ENCODE assay signal across 17 cellular contexts in genomic region chr14:93019367-93019843, GRCh38.
A peak's percentile ranks its signal among the peaks of the same experiment; 100 is the strongest.
DNase-seq lines count a peak whose midpoint lies in the region; ATAC-seq and TF ChIP-seq lines count a peak whose summit lies in the region.
"Had no signal": no experiment of that assay in that cellular context is flagged by ENCODE, and none has a peak within 500 bp of the region (broad histone marks: within the 10 kb centered on the region; RNA-seq: fewer than 3 reads in every experiment).

No MANE protein-coding gene starts in this region.

- H3K27ac ChIP-seq in heart left ventricle (peak overlapping the region in 1 of 12 donors; percentile 81), endodermal cell (ENCODE audit: low read depth, low read length) (peak overlapping the region; percentile 16), neuronal stem cell (replicated peaks; ENCODE audit: low read length) (no peak overlapping the region), uterus (peak overlapping the region; percentile 79 to 91)

- no peaks in the 10 kb centered on the region for H3K9me3 Mint-ChIP-seq in endodermal cell
- H3K9me3 Mint-ChIP-seq: CD4-positive, CD25-positive, alpha-beta regulatory T cell; memory B cell had no signal

- H3K27ac Mint-ChIP-seq in endodermal cell = peak overlapping the region; percentile 12
- H3K27ac Mint-ChIP-seq: memory B cell; stimulated activated naive CD8-positive, alpha-beta T cell treated with anti-CD3 and anti-CD28 coated beads, Interleukin-15, amount 100 ng/mL, for 72 hours; T-helper 17 cell had no signal

- 81 to 93% (median 87%) methylated on average over 9 to 14 of the region's 14 CpGs for WGBS in heart left ventricle, 4 donors
- 89 to 92% methylated on average over 13 to 14 of the region's 14 CpGs for WGBS in endodermal cell (ENCODE audit: insufficient coverage in 1 of 2, insufficient read length in 1 of 2), 2 experiments
- WGBS in neuronal stem cell (ENCODE audit: extremely low coverage in 2 of 2, insufficient read length in 2 of 2, insufficient replicate concordance in 1 of 2), 2 donors = no CpG with 5 or more reads among the region's 14 CpGs

- H3K9me3 ChIP-seq in heart left ventricle = no peaks in the 10 kb centered on the region
- H3K9me3 ChIP-seq in endodermal cell (ENCODE audit: control insufficient read depth, low read length) = no peaks in the 10 kb centered on the region
- no peaks in the 10 kb centered on the region for H3K9me3 ChIP-seq in neuronal stem cell (replicated peaks in 1 of 2; ENCODE audit: control insufficient read depth in 2 of 2, insufficient read depth in 1 of 2, low read depth in 1 of 2, low read length in 2 of 2)
- no peaks in the 10 kb centered on the region for H3K9me3 ChIP-seq in uterus
- H3K9me3 ChIP-seq: body of pancreas had no signal

- peak overlapping the region; percentile 54 for H4K8ac ChIP-seq in neuronal stem cell (ENCODE audit: low read depth, low read length)

- H4K91ac ChIP-seq in neuronal stem cell (ENCODE audit: low read depth, low read length, poor library complexity) = peak overlapping the region; percentile 96

- H3K79me1 ChIP-seq in neuronal stem cell (ENCODE audit: low read depth, low read length) = peaks cover 3% of the 10 kb centered on the region

- H2BK5ac ChIP-seq in neuronal stem cell (ENCODE audit: low read length) = peak overlapping the region; percentile 69

- peaks cover 19% of the 10 kb centered on the region for H3K4me1 Mint-ChIP-seq in endodermal cell

- no peak overlapping the region for H3K14ac ChIP-seq in neuronal stem cell (ENCODE audit: low read length)

- H2AFZ ChIP-seq in neuronal stem cell (ENCODE audit: low read length) = peak overlapping the region; percentile 46

- peak overlapping the region; percentile 48 for H2BK120ac ChIP-seq in neuronal stem cell (ENCODE audit: low read depth, low read length)

- no peak overlapping the region for H3K4ac ChIP-seq in neuronal stem cell (ENCODE audit: low read length)

- DNase-seq in Right ventricle myocardium inferior (ENCODE audit: missing footprints) = peak; percentile 28
- no peak for DNase-seq in heart left ventricle
- DNase-seq in endodermal cell = no peak
- no peak for DNase-seq in neuronal stem cell (ENCODE audit: low spot score)
- DNase-seq in uterus = peak; percentile 58 to 79
- no peak for DNase-seq in GM20000 (ENCODE audit: low spot score)
- DNase-seq in HK-2 (ENCODE audit: unreplicated experiment) = no peak
- no peak for DNase-seq in effector CD8-positive, alpha-beta T cell (lab: John Stamatoyannopoulos, UW)
- DNase-seq: activated naive CD4-positive, alpha-beta T cell treated with Interleukin-2 at 50 U/mL for 16 hours; CD4-positive, CD25-positive, alpha-beta regulatory T cell; NCI-H2107; stimulated activated naive CD8-positive, alpha-beta T cell treated with anti-CD3 and anti-CD28 coated beads, Interleukin-15, amount 100 ng/mL, for 72 hours; T-helper 17 cell had no signal

- intact Hi-C loops in Right ventricle myocardium inferior (cut with DNase I) = no loop called here
- intact Hi-C loops in heart left ventricle (cut with DNase I) = no loop called here
- intact Hi-C loops in uterus (cut with DNase I; ENCODE audit: low total_unique reads) = no loop called here

- H2AK5ac ChIP-seq in neuronal stem cell (ENCODE audit: low read depth, low read length) = peak overlapping the region; percentile 76

- H3K27me3 Mint-ChIP-seq in endodermal cell (ENCODE audit: insufficient read depth) = no peaks in the 10 kb centered on the region
- H3K27me3 Mint-ChIP-seq: CD4-positive, CD25-positive, alpha-beta regulatory T cell; memory B cell; stimulated activated naive CD8-positive, alpha-beta T cell treated with anti-CD3 and anti-CD28 coated beads, Interleukin-15, amount 100 ng/mL, for 72 hours; T-helper 17 cell had no signal

- H3K9ac ChIP-seq in endodermal cell (ENCODE audit: extremely low read depth, low read length, poor library complexity, severe bottlenecking) = no peak overlapping the region
- H3K9ac ChIP-seq in neuronal stem cell (ENCODE audit: low read depth, low read length, poor library complexity) = no peak overlapping the region

- no peaks in the 10 kb centered on the region for H3K27me3 ChIP-seq in heart left ventricle
- H3K27me3 ChIP-seq in endodermal cell (ENCODE audit: control insufficient read depth, insufficient read depth, low read length, poor library complexity, severe bottlenecking) = no peaks in the 10 kb centered on the region
- no peaks in the 10 kb centered on the region for H3K27me3 ChIP-seq in neuronal stem cell (ENCODE audit: control insufficient read depth in 3 of 3, insufficient read depth in 3 of 3, low read depth in 1 of 3, low read length in 3 of 3)
- H3K27me3 ChIP-seq in uterus = no peaks in the 10 kb centered on the region
- H3K27me3 ChIP-seq: body of pancreas had no signal

- H3K4me2 ChIP-seq in neuronal stem cell (ENCODE audit: insufficient read depth, low read length, poor library complexity, severe bottlenecking) = no peak overlapping the region
- H3K4me2 ChIP-seq: smooth muscle cell had no signal

- H3K4me3 ChIP-seq in heart left ventricle (no peak overlapping the region), endodermal cell (ENCODE audit: low read length) (no peak overlapping the region), neuronal stem cell (ENCODE audit: low read length in 2 of 2) (no peak overlapping the region), uterus (no peak overlapping the region)
- H3K4me3 ChIP-seq: body of pancreas, smooth muscle cell had no signal

- H3K4me1 ChIP-seq in heart left ventricle (peaks cover 2 to 60% (median 32%) of the 10 kb centered on the region in 12 donors), endodermal cell (ENCODE audit: control insufficient read depth, insufficient read depth, low read length) (peaks cover 6% of the 10 kb centered on the region), neuronal stem cell (ENCODE audit: control insufficient read depth in 2 of 2, insufficient read depth in 1 of 2, low read depth in 1 of 2, low read length in 2 of 2) (peaks cover 21 to 22% of the 10 kb centered on the region in 2 donors), uterus (peaks cover 0 to 31% of the 10 kb centered on the region in 2 donors)

- no peak overlapping the region for H2BK15ac ChIP-seq in neuronal stem cell (ENCODE audit: low read length)

- H3K18ac ChIP-seq in neuronal stem cell (ENCODE audit: low read length) = peak overlapping the region; percentile 92

- no peak for TF ChIP-seq POLR2A in heart left ventricle (IDR thresholded peaks at IDR 0.05)
- TF ChIP-seq POLR2A in uterus (IDR thresholded peaks at IDR 0.05) = no peak

- peaks cover 0 to 12% (median 0%) of the 10 kb centered on the region in 9 donors for H3K36me3 ChIP-seq in heart left ventricle
- H3K36me3 ChIP-seq in endodermal cell (ENCODE audit: control insufficient read depth, insufficient read depth, low read length) = peaks cover 5% of the 10 kb centered on the region
- H3K36me3 ChIP-seq in neuronal stem cell (replicated peaks in 1 of 2; ENCODE audit: control insufficient read depth in 2 of 2, insufficient read depth in 2 of 2, low read length in 2 of 2) = no peaks in the 10 kb centered on the region
- no peaks in the 10 kb centered on the region for H3K36me3 ChIP-seq in uterus

- H3K23ac ChIP-seq in neuronal stem cell (ENCODE audit: low read depth, low read length, poor library complexity) = no peak overlapping the region

- peak overlapping the region; percentile 34 for H2BK12ac ChIP-seq in neuronal stem cell (ENCODE audit: low read length)

- H3K4me3 Mint-ChIP-seq in endodermal cell = no peak overlapping the region
- H3K4me3 Mint-ChIP-seq: CD4-positive, CD25-positive, alpha-beta regulatory T cell; memory B cell; stimulated activated naive CD8-positive, alpha-beta T cell treated with anti-CD3 and anti-CD28 coated beads, Interleukin-15, amount 100 ng/mL, for 72 hours; T-helper 17 cell had no signal

- ATAC-seq in Right ventricle myocardium inferior = no peak
- ATAC-seq in heart left ventricle = no peak
- ATAC-seq: activated CD4-positive, CD25-positive, alpha-beta regulatory T cell treated with anti-CD3 and anti-CD28 coated beads, Interleukin-2, amount 50 U/mL, for 24 hours; stimulated activated naive CD8-positive, alpha-beta T cell treated with anti-CD3 and anti-CD28 coated beads, Interleukin-15, amount 100 ng/mL, for 72 hours; T-helper 17 cell had no signal

- peaks cover 4% of the 10 kb centered on the region for H3K36me3 Mint-ChIP-seq in endodermal cell (ENCODE audit: low read depth)

- TF ChIP-seq CTCF in heart left ventricle (IDR thresholded peaks at IDR 0.05) (no peak), endodermal cell (conservative IDR thresholded peaks at IDR 0.05) (peak; percentile 45), uterus (IDR thresholded peaks at IDR 0.05) (no peak), GM20000 (IDR thresholded peaks at IDR 0.05; ENCODE audit: extremely low read depth, missing control alignments) (no peak)

Comparison
In these comparisons a context has a peak if more than half of its experiments do, and no peak if none do; other contexts are left out.
1. DNase-seq: peak in Right ventricle myocardium inferior (single experiment) and uterus (2 of 2); none in heart left ventricle (0 of 5), endodermal cell (single experiment), neuronal stem cell (single experiment), GM20000 (single experiment), HK-2 (single experiment) and effector CD8-positive, alpha-beta T cell (single experiment).